25 cellular contexts compared by ENCODE assay signal in the genomic region with DNA sequence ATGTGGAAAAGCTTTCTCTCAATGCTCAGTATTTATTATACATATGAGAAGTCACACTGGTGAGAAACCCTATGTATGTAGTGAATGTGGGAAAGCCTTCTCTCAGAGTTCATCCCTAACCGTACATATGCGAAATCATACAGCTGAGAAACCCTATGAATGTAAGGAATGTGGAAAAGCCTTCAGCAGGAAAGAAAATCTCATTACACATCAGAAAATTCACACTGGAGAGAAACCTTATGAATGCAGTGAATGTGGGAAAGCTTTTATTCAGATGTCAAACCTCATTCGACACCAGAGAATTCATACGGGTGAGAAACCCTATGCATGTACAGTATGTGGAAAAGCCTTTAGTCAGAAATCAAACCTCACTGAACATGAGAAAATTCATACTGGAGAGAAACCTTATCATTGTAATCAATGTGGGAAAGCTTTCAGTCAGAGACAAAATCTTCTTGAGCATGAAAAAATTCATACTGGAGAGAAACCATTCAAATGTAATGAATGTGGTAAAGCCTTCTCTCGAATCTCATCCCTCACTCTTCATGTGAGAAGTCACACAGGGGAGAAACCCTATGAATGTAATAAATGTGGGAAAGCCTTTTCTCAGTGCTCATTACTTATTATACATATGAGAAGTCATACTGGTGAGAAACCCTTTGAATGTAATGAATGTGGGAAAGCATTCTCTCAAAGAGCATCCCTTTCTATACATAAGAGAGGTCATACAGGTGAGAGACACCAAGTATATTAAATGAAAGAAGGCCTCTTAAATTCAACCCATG. TPM values are rescaled to one million over a fixed set of nuclear protein-coding genes. Genes with fewer than 3 reads are reported as not detected.
A peak's percentile ranks its signal among the peaks of the same experiment; 100 is the strongest.
DNase-seq lines count a peak whose midpoint lies in the region; ATAC-seq, FAIRE-seq and TF ChIP-seq lines count a peak whose summit lies in the region.
"Had no signal": no experiment of that assay in that cellular context is flagged by ENCODE, and none has a peak within 500 bp of the region (broad histone marks: within the 10 kb centered on the region; RNA-seq: fewer than 3 reads in every experiment).

No MANE protein-coding gene starts in this region.

- TF ChIP-seq CTCF in H1 (IDR thresholded peaks at IDR 0.05; ENCODE audit: control extremely low read depth in 1 of 3, insufficient read depth in 1 of 3, low read depth in 1 of 3, low read length in 3 of 3) (no peak), dorsolateral prefrontal cortex (IDR thresholded peaks at IDR 0.05 in 54 of 56, conservative IDR thresholded peaks at IDR 0.05 in 2 of 56; ENCODE audit: low read depth in 1 of 56, partially characterized antibody in 56 of 56) (no peak)

- no peak overlapping the region for H3K56ac ChIP-seq in H1 (replicated peaks; ENCODE audit: insufficient read length, low read depth, low read length)

- TF ChIP-seq EP300 in H1 (IDR thresholded peaks at IDR 0.05; ENCODE audit: borderline replicate concordance in 1 of 2, low read depth in 2 of 2, low read length in 2 of 2): no peak

- H3K9ac ChIP-seq in HUES48 (ENCODE audit: low read depth, low read length) (no peak overlapping the region), H1 (replicated peaks in 1 of 4; ENCODE audit: extremely low read depth in 1 of 4, low read depth in 3 of 4, low read length in 3 of 4) (no peak overlapping the region)

- no peak overlapping the region for H2AFZ ChIP-seq in H1 (ENCODE audit: low read length)

- H3K79me1 ChIP-seq in H1 (ENCODE audit: low read depth, low read length): no peaks in the 10 kb centered on the region

- H4K20me1 ChIP-seq in H1 (replicated peaks in 1 of 2; ENCODE audit: control insufficient read depth in 1 of 2, insufficient read depth in 2 of 2, low read length in 2 of 2): no peaks in the 10 kb centered on the region

- H3K36me3 ChIP-seq in HUES48 (ENCODE audit: control insufficient read depth, insufficient read depth, low read length) (peaks cover 3% of the 10 kb centered on the region; the same call in 1 of the 2 replicates), H1 (ENCODE audit: control insufficient read depth in 2 of 4, insufficient read depth in 4 of 4, low read length in 3 of 4) (peaks cover 0 to 12% (median 5%) of the 10 kb centered on the region in 4 experiments; a peak in 3 of 8 replicates), muscle layer of duodenum (ENCODE audit: control insufficient read depth in 1 of 2, insufficient read depth in 2 of 2, low read length in 2 of 2) (peaks cover 33 to 60% of the 10 kb centered on the region in 2 donors)
- H3K36me3 ChIP-seq: HAP-1 had no signal

- H3K4me3 ChIP-seq in HUES48 (ENCODE audit: low read depth, low read length): peak overlapping the region; percentile 1; the same call in 1 of the 2 replicates
- H3K4me3 ChIP-seq in H1 (ENCODE audit: extremely low read depth in 1 of 4, insufficient read depth in 2 of 4, low read depth in 3 of 4, low read length in 4 of 4): no peak overlapping the region
- peak overlapping the region; percentile 2 to 48 for H3K4me3 ChIP-seq in muscle layer of duodenum (ENCODE audit: low read depth in 1 of 2, low read length in 2 of 2)
- H3K4me3 ChIP-seq in dorsolateral prefrontal cortex: no peak overlapping the region
- H3K4me3 ChIP-seq: HAP-1, SK-N-MC had no signal

- no peak overlapping the region for H2AK5ac ChIP-seq in H1 (ENCODE audit: low read depth, low read length)

- H3K4me2 ChIP-seq in H1 (ENCODE audit: insufficient read depth in 1 of 2, low read depth in 2 of 2, low read length in 2 of 2): no peak overlapping the region

- H2BK12ac ChIP-seq in H1 (ENCODE audit: low read depth, low read length): no peak overlapping the region

- POLR2A ChIA-PET in H1 (lab: Charles Lee; ENCODE audit: partially characterized antibody): no interaction called here

- H3K79me2 ChIP-seq in H1 (ENCODE audit: control insufficient read depth in 1 of 2, insufficient read depth in 2 of 2, low read length in 2 of 2): no peaks in the 10 kb centered on the region

- no peak overlapping the region for H2BK120ac ChIP-seq in H1 (replicated peaks; ENCODE audit: low read depth, low read length)

- H4K5ac ChIP-seq in H1 (ENCODE audit: insufficient read length, low read depth, low read length): no peak overlapping the region

- no peak overlapping the region for H2BK15ac ChIP-seq in H1 (ENCODE audit: low read length)

- H3K27me3 ChIP-seq in HUES48 (ENCODE audit: control insufficient read depth, insufficient read depth, low read length) (no peaks in the 10 kb centered on the region), H1 (replicated peaks in 1 of 4; ENCODE audit: control insufficient read depth in 3 of 4, extremely low read depth in 1 of 4, insufficient read depth in 3 of 4, low read length in 3 of 4) (no peaks in the 10 kb centered on the region), muscle layer of duodenum (ENCODE audit: low read depth, low read length) (no peaks in the 10 kb centered on the region), dorsolateral prefrontal cortex (no peaks in the 10 kb centered on the region)

- H4K8ac ChIP-seq in H1 (ENCODE audit: extremely low read depth, insufficient read depth, low read length): no peak overlapping the region

- H3K14ac ChIP-seq in H1 (ENCODE audit: insufficient read length): no peak overlapping the region

- no peak overlapping the region for H4K91ac ChIP-seq in H1 (replicated peaks; ENCODE audit: insufficient read length, low read length)

- no peak overlapping the region for H3K4ac ChIP-seq in H1 (replicated peaks; ENCODE audit: insufficient read length, low read depth, low read length)

- no peak overlapping the region for H3K18ac ChIP-seq in H1 (ENCODE audit: extremely low read depth, low read length)

- no peak overlapping the region for H2BK5ac ChIP-seq in H1 (ENCODE audit: low read depth, low read length)

- TF ChIP-seq POLR2A in H1 (IDR thresholded peaks at IDR 0.05; ENCODE audit: control extremely low read depth in 1 of 2, low read depth in 2 of 2, low read length in 2 of 2): no peak

- no peaks in the 10 kb centered on the region for H3K23me2 ChIP-seq in H1 (ENCODE audit: low read depth, low read length)

- H3K23ac ChIP-seq in H1 (ENCODE audit: insufficient read length): no peak overlapping the region

- H3K9me3 ChIP-seq in HUES48 (ENCODE audit: control insufficient read depth, insufficient read depth, low read length): peaks cover 80% of the 10 kb centered on the region
- peaks cover 45 to 50% of the 10 kb centered on the region in 2 experiments for H3K9me3 ChIP-seq in H1 (ENCODE audit: insufficient read depth in 2 of 2, low read depth in 1 of 2, low read length in 1 of 2)
- peaks cover 42 to 55% of the 10 kb centered on the region in 2 donors for H3K9me3 ChIP-seq in muscle layer of duodenum (ENCODE audit: control insufficient read depth in 1 of 2, low read length in 2 of 2)

- 87% methylated on average over 5 of the region's 5 CpGs; no CpG with 5 or more reads in 1 of the 2 experiments for WGBS in H1 (ENCODE audit: extremely low coverage in 1 of 2, insufficient coverage in 1 of 2, insufficient read length in 1 of 2, insufficient replicate concordance in 2 of 2, low coverage in 1 of 2, low lambda C conversion rate in 2 of 2, missing lambda C conversion rate in 1 of 2), 2 experiments

- no peak overlapping the region for H3K27ac ChIP-seq in HUES48 (ENCODE audit: low read depth, low read length)
- no peak overlapping the region for H3K27ac ChIP-seq in H1 (ENCODE audit: low read depth, low read length)
- H3K27ac ChIP-seq in muscle layer of duodenum (ENCODE audit: low read length): no peak overlapping the region
- no peak overlapping the region for H3K27ac ChIP-seq in dorsolateral prefrontal cortex
- H3K27ac ChIP-seq: SK-N-MC had no signal

- DNase-seq in NCI-H748 (lab: John Stamatoyannopoulos, UW; ENCODE audit: unreplicated experiment) (peak; percentile 6), NCI-H748 treated with DMSO at 0.1 percent for 48 hours (lab: John Stamatoyannopoulos, UW) (no peak), H1 (ENCODE audit: low read depth in 1 of 2, low spot score in 2 of 2) (no peak), mesenteric fat pad (ENCODE audit: low spot score) (no peak), dorsolateral prefrontal cortex (no peak)
- DNase-seq: 8988T, AML-193, DMS79, IMR-90, Karpas-422, MV-4-11, NCI-H1105 treated with DMSO at 0.1 percent for 48 hours, NCI-H1694, NCI-H2081, NCI-H2171, NCI-H345, NCI-H524, SHP77 treated with DMSO at 0.1 percent for 48 hours had no signal

- intact Hi-C loops in dorsolateral prefrontal cortex (cut with DNase I): no loop called here

- H2BK20ac ChIP-seq in H1 (ENCODE audit: low read length): no peak overlapping the region

- H3K4me1 ChIP-seq in HUES48 (ENCODE audit: control insufficient read depth, insufficient read depth, low read length) (no peaks in the 10 kb centered on the region), H1 (replicated peaks in 1 of 4; ENCODE audit: control insufficient read depth in 3 of 4, insufficient read depth in 4 of 4, low read length in 3 of 4) (no peaks in the 10 kb centered on the region), muscle layer of duodenum (ENCODE audit: control insufficient read depth in 1 of 2, insufficient read depth in 2 of 2, low read length in 2 of 2) (no peaks in the 10 kb centered on the region)
- H3K4me1 ChIP-seq: HAP-1 had no signal

- TF ChIP-seq RAD21 in H1 (IDR thresholded peaks at IDR 0.05 in 1 of 2, conservative IDR thresholded peaks at IDR 0.05 in 1 of 2; ENCODE audit: low read depth in 2 of 2, low read length in 2 of 2): no peak

- no peak for ATAC-seq in GM19328 (IDR thresholded peaks at IDR 0.05; ENCODE audit: unreplicated experiment)

- CTCF ChIA-PET in H1 (lab: Charles Lee; ENCODE audit: partially characterized antibody): no interaction called here

- no peak for FAIRE-seq in H1 (lab: Jason Lieb, UNC)
- FAIRE-seq: HTR-8/SVneo had no signal

RNA-seq across cellular contexts. Expression of gene ZNF568, which starts 34.4 kb away (rescaled TPM):
- 2.4 and 2.7 TPM in 2 replicates for total RNA-seq in H1 (2021; fragmentation: NEBNext Ultra II Directional; extraction: Animal tissue kit (Norgen Biotek cat#: 25700))
- 1.4 and 1.6 TPM in 2 replicates for polyA plus RNA-seq in H1 (2011; rRNA removed)
- polyA plus RNA-seq in H1 (2011; cell fraction: cytosol; rRNA removed): 1.8 TPM
- 2.6 TPM for polyA plus RNA-seq in H1 (2011; cell fraction: nucleus; rRNA removed)
- 3.6 to 4.3 TPM (median 3.7 TPM) in 4 replicates for polyA plus RNA-seq in H1 (2012, experiment 1 of 2)
- 0.79 TPM for polyA plus RNA-seq in H1 (2012, experiment 2 of 2)
- polyA plus RNA-seq in H1 (2013, experiment 1 of 2): 3.0 TPM
- 2.7 TPM for polyA plus RNA-seq in H1 (2013, experiment 2 of 2)
- 4.2 and 4.4 TPM in 2 replicates for polyA minus RNA-seq in H1 (2011; rRNA and poly(A)+ RNA removed)
- polyA minus RNA-seq in H1 (2011; cell fraction: cytosol; rRNA and poly(A)+ RNA removed): 3.3 TPM
- polyA minus RNA-seq in H1 (2011; cell fraction: nucleus; rRNA and poly(A)+ RNA removed): 16.0 TPM
- 9.1 TPM for total RNA-seq in mesenteric fat pad
- total RNA-seq in dorsolateral prefrontal cortex: 10 to 100 TPM; 17.6 to 31.2 (median 23.0) TPM

RNA-seq across cellular contexts. Expression of gene ZNF829, which starts 34.4 kb away (rescaled TPM):
- 2.3 and 3.3 TPM in 2 replicates for total RNA-seq in H1 (2021; fragmentation: NEBNext Ultra II Directional; extraction: Animal tissue kit (Norgen Biotek cat#: 25700))
- 0.97 and 1.3 TPM in 2 replicates for polyA plus RNA-seq in H1 (2011; rRNA removed)
- polyA plus RNA-seq in H1 (2011; cell fraction: cytosol; rRNA removed): 1.4 TPM
- polyA plus RNA-seq in H1 (2011; cell fraction: nucleus; rRNA removed): 1.6 TPM
- polyA plus RNA-seq in H1 (2012, experiment 1 of 2): 1.5 to 3.0 TPM (median 2.2 TPM) in 4 replicates
- 0.10 TPM for polyA plus RNA-seq in H1 (2012, experiment 2 of 2)
- 6.3 TPM for polyA plus RNA-seq in H1 (2013, experiment 1 of 2)
- 5.5 TPM for polyA plus RNA-seq in H1 (2013, experiment 2 of 2)
- 4.0 and 5.4 TPM in 2 replicates for polyA minus RNA-seq in H1 (2011; rRNA and poly(A)+ RNA removed)
- polyA minus RNA-seq in H1 (2011; cell fraction: cytosol; rRNA and poly(A)+ RNA removed): 1.5 TPM
- 9.6 TPM for polyA minus RNA-seq in H1 (2011; cell fraction: nucleus; rRNA and poly(A)+ RNA removed)
- total RNA-seq in mesenteric fat pad: 1.8 TPM
- total RNA-seq in dorsolateral prefrontal cortex: 1 to 10 TPM; 3.1 to 8.6 (median 4.9) TPM
- total RNA-seq: OCI-LY7 had no signal

Comparison
In these comparisons a context has a peak if more than half of its experiments do, and no peak if none do; other contexts are left out.
1. H3K4me3 ChIP-seq: peak in HUES48 (single experiment) and muscle layer of duodenum (2 of 2); none in H1 (0 of 4) and dorsolateral prefrontal cortex (0 of 59).